15 cellular contexts compared by ENCODE assay signal in genomic region chr3:133479401-133479800, GRCh38.
"Had no signal": no experiment of that assay in that cellular context is flagged by ENCODE, and none has a peak within 500 bp of the region (broad histone marks: within the 10 kb centered on the region; RNA-seq: fewer than 3 reads in every experiment).

No MANE protein-coding gene starts in this region.

- H3K36me3 ChIP-seq: brain microvascular endothelial cell, heart left ventricle, neutrophil had no signal

- H3K4me3 ChIP-seq: heart left ventricle, mucosa of descending colon had no signal

- DNase-seq: activated CD4-positive, alpha-beta T cell treated with anti-CD3 and anti-CD28 coated beads for 1 hour; activated CD4-positive, alpha-beta T cell treated with anti-CD3 and anti-CD28 coated beads, Interleukin-2, amount 50 U/mL, for 48 hours; activated naive CD4-positive, alpha-beta T cell treated with Interleukin-2 at 50 U/mL for 16 hours; anterior cingulate cortex; brain microvascular endothelial cell; effector memory CD8-positive, alpha-beta T cell; heart left ventricle; naive thymus-derived CD4-positive, alpha-beta T cell; retina; stimulated activated CD4-positive, alpha-beta T cell treated with anti-CD3 and anti-CD28 coated beads, Interleukin-2, amount 100 ng/mL, for 48 hours; stimulated activated naive CD4-positive, alpha-beta T cell treated with Interleukin-2 at 50 U/mL for 16 hours had no signal

- H3K9me3 ChIP-seq: mucosa of descending colon, neutrophil had no signal

- H3K27me3 ChIP-seq: brain microvascular endothelial cell, heart left ventricle, neutrophil had no signal

- H3K27ac ChIP-seq: brain microvascular endothelial cell, heart left ventricle, neutrophil, parathyroid adenoma had no signal

- ATAC-seq: activated T-helper 17 cell treated with anti-CD3 and anti-CD28 coated beads, Interleukin-2, amount 50 U/mL, for 72 hours; effector memory CD8-positive, alpha-beta T cell; heart left ventricle; naive thymus-derived CD4-positive, alpha-beta T cell had no signal

- H2AFZ ChIP-seq: parathyroid adenoma had no signal

- H3K9ac ChIP-seq: parathyroid adenoma had no signal

- H3K79me2 ChIP-seq: parathyroid adenoma had no signal
